ENCODE assay signal across 7 cellular contexts in the genomic region with DNA sequence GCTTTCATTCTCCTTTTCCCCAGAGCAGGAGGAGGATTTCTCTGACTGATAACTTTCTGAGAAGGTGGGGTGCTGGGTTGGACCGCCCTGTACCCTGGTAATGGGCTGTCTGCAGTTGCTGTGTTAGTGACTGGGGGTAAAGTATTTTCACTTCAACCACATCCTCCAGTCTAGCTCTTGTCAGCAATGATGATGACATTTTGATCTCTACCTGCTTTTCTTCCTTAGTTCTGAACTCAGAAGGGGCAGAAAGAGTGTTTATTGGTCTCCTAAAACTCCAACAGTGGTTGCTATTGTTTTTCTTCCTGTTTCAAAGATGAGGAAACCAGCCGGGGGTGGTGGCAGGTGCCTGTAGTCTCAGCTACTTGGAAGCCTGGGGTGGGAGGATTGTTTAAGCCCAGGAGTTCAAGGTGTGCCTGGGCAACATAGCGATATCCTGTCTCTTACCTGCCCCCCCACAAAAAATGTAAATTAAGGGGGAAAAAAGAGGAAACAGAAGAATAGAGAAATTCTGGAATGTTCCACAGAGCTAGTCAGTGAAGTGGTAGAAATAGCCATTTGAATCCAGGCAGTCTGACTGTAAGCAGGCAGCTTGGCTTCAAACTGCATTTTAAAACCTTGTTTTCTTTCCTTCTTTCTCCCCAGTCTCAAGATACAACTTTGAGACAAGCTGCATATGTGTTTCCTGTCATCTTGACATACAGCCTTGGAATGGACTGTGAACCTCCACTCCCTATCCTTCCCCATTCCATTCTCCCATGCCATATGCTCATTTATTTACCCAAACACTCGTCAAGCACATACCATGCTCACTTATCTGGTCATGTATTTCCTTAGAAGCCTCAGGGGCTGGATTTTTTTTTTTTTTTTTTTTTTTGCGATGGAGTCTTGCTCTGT.
DNase-seq lines count a peak whose midpoint lies in the region; ATAC-seq and TF ChIP-seq lines count a peak whose summit lies in the region.

No MANE protein-coding gene starts in this region.

- no peak overlapping the region for H3K27ac ChIP-seq in rectal smooth muscle tissue (ENCODE audit: low read depth, low read length)

- no peaks in the 10 kb centered on the region for H3K27me3 ChIP-seq in rectal smooth muscle tissue (ENCODE audit: control insufficient read depth, insufficient read depth, low read length)

- ATAC-seq in GM19043 (IDR thresholded peaks at IDR 0.05; ENCODE audit: low read depth, unreplicated experiment) (peak; percentile 51), HG03159 (IDR thresholded peaks at IDR 0.05; ENCODE audit: unreplicated experiment) (peak; percentile 40)

- peak overlapping the region; percentile 43 for H3K9ac ChIP-seq in rectal smooth muscle tissue (ENCODE audit: low read length)

- DNase-seq in T-helper 9 cell (peak; percentile 61), choroid plexus epithelial cell (ENCODE audit: low read depth) (peak; percentile 47), hypothalamus (lab: John Stamatoyannopoulos, UW) (no peak), NCI-H128 (lab: John Stamatoyannopoulos, UW; ENCODE audit: unreplicated experiment) (no peak)

- no peaks in the 10 kb centered on the region for H3K36me3 ChIP-seq in rectal smooth muscle tissue (ENCODE audit: control insufficient read depth, insufficient read depth, low read length)

- H3K4me3 ChIP-seq in choroid plexus epithelial cell (ENCODE audit: low read depth, low read length) (no peak overlapping the region), rectal smooth muscle tissue (ENCODE audit: low read length) (no peak overlapping the region)

- peaks cover 1% of the 10 kb centered on the region for H3K4me1 ChIP-seq in rectal smooth muscle tissue (ENCODE audit: control insufficient read depth, insufficient read depth, low read length)

- TF ChIP-seq CTCF in choroid plexus epithelial cell (conservative IDR thresholded peaks at IDR 0.05; ENCODE audit: low read depth, low read length) = no peak

Comparison
In these comparisons a context has a peak if more than half of its experiments do, and no peak if none do; other contexts are left out.
1. DNase-seq: peak in T-helper 9 cell (single experiment) and choroid plexus epithelial cell (single experiment); none in hypothalamus (0 of 51) and NCI-H128 (single experiment).